17 cellular contexts compared by ENCODE assay signal in the genomic region with DNA sequence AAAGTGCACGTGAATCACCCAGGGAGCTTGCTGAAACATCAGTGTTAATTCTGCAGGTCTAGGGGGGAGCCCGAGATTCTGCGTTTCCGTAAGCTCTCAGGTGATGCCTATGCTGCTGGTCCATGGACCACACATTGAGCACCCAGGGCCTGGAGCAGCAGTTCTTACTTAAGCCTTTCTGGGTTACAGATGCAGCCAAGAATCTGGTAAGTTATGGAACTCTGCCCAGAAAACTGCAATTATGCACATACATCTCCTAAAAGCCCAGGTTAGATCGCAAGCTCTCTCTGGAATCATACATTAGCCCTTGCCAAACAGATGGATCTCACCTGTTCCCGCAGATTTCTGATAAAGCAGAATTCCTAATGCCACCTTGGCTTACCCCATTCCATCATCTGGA.
"Had no signal": no experiment of that assay in that cellular context is flagged by ENCODE, and none has a peak within 500 bp of the region (broad histone marks: within the 10 kb centered on the region; RNA-seq: fewer than 3 reads in every experiment).

No MANE protein-coding gene starts in this region.

- ATAC-seq: effector memory CD8-positive, alpha-beta T cell; foreskin keratinocyte; natural killer cell had no signal

- H3K4me3 ChIP-seq: right atrium auricular region, transverse colon had no signal

- H3K4me1 ChIP-seq: foreskin keratinocyte, right atrium auricular region, transverse colon had no signal

- DNase-seq: activated CD4-positive, alpha-beta T cell treated with anti-CD3 and anti-CD28 coated beads for 1 hour; activated CD4-positive, alpha-beta T cell treated with anti-CD3 and anti-CD28 coated beads, Interleukin-2, amount 50 U/mL, for 4 hours; activated naive CD4-positive, alpha-beta T cell treated with anti-CD3 and anti-CD28 coated beads, Interleukin-2, amount 50 U/mL, for 16 hours; dermis blood vessel endothelial cell; effector memory CD8-positive, alpha-beta T cell; foreskin keratinocyte; glutamatergic neuron; hypothalamus; mesenchymal stem cell; natural killer cell; posterior cingulate gyrus; stimulated activated CD4-positive, alpha-beta T cell treated with anti-CD3 and anti-CD28 coated beads, Interleukin-2, amount 100 ng/mL, for 48 hours; stimulated activated naive CD4-positive, alpha-beta T cell; transverse colon had no signal

- H3K27ac ChIP-seq: foreskin keratinocyte, neutrophil, right atrium auricular region, transverse colon, VCaP had no signal

- H3K27me3 ChIP-seq: neutrophil, right atrium auricular region, transverse colon had no signal

- H3K36me3 ChIP-seq: neutrophil, right atrium auricular region, transverse colon had no signal

- H3K9me3 ChIP-seq: neutrophil, right atrium auricular region, transverse colon had no signal
